ENCODE assay signal across 4 cellular contexts in genomic region chr17:3137494-3137893, GRCh38. TPM values are rescaled to one million over a fixed set of nuclear protein-coding genes. Genes with fewer than 3 reads are reported as not detected.
"Had no signal": no experiment of that assay in that cellular context is flagged by ENCODE, and none has a peak within 500 bp of the region (broad histone marks: within the 10 kb centered on the region; RNA-seq: fewer than 3 reads in every experiment).

No MANE protein-coding gene starts in this region.

RNA-seq across cellular contexts. Expression of gene OR1G1, which starts 10.1 kb away (rescaled TPM):
- total RNA-seq: LHCN-M2, M059J, MCF 10A, NCI-H460 had no signal

RNA-seq across cellular contexts. Expression of gene OR1D2, which starts 33.3 kb away (rescaled TPM):
- total RNA-seq: LHCN-M2, M059J, MCF 10A, NCI-H460 had no signal

RNA-seq across cellular contexts. Expression of gene OR1A2, which starts 59.8 kb away (rescaled TPM):
- total RNA-seq: LHCN-M2, M059J, MCF 10A, NCI-H460 had no signal
